ENCODE assay signal across 8 cellular contexts in the genomic region with DNA sequence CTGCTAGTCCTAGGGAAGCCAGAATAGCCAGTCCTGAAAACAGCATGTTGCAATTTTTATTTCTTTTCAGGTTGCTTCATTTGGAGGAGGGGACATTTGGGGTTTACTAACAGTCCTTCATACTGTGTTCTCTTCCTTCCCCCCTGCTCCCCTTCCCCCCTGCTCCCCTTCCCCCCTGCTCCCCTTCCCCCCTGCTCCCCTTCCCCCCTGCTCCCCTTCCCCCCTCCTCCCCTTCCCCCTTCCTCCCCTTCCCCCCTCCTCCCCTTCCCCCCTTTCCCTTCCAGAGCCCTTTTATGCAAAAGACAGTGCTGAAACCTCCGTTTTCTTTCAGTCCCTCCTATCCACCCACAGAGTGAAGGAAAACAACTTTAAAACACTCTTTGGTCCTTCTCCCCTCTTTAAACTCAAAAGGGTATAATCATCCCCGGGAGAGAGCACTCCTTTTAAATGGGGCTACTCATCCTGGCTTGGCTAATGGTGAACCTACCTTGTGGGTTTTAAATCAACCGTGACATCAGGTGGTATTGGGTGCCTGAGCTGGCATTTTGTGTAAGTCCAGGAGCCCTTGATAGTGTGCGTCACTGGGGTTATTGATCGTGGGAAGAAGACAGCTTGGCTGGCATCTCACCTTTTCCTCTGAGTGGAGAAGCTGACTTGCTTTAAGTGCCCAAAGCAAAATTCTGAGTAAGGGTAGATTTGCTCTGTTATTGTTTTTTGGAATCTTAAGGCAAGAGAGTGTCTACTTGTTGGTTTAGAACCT. TPM values are rescaled to one million over a fixed set of nuclear protein-coding genes. Genes with fewer than 3 reads are reported as not detected.
DNase-seq lines count a peak whose midpoint lies in the region; ATAC-seq and TF ChIP-seq lines count a peak whose summit lies in the region.

No MANE protein-coding gene starts in this region.

- peak overlapping the region; percentile 84 for H3K27ac ChIP-seq in CD4-positive, CD25-positive, alpha-beta regulatory T cell (ENCODE audit: insufficient read depth, low read length, poor library complexity, severe bottlenecking)
- peak overlapping the region; percentile 47 for H3K27ac ChIP-seq in fibroblast of lung (ENCODE audit: insufficient read depth, low read length)
- no peak overlapping the region for H3K27ac ChIP-seq in rectal smooth muscle tissue (ENCODE audit: low read depth, low read length)

- H3K9ac ChIP-seq in fibroblast of lung (ENCODE audit: insufficient read depth, low read length), result peak overlapping the region; percentile 73
- H3K9ac ChIP-seq in rectal smooth muscle tissue (ENCODE audit: low read length), result no peak overlapping the region

- intact Hi-C loops in activated CD8-positive, alpha-beta T cell treated with anti-CD3 and anti-CD28 coated beads for 36 hours (cut with micrococcal nuclease), result no loop called here

- peak overlapping the region; percentile 92 to 95 (median 95) for H3K27ac Mint-ChIP-seq in CD4-positive, CD25-positive, alpha-beta regulatory T cell
- peak overlapping the region; percentile 91 for H3K27ac Mint-ChIP-seq in activated CD8-positive, alpha-beta T cell treated with anti-CD3 and anti-CD28 coated beads for 36 hours

- H4K20me1 ChIP-seq in fibroblast of lung (ENCODE audit: control insufficient read depth, extremely low read depth, insufficient read depth, low read length), result peaks cover 9% of the 10 kb centered on the region

- no peak overlapping the region for H2AFZ ChIP-seq in fibroblast of lung (ENCODE audit: low read length)

- DNase-seq in CD4-positive, CD25-positive, alpha-beta regulatory T cell, result peak; percentile 16 to 43 (median 18)
- peak; percentile 49 for DNase-seq in NAMALWA (ENCODE audit: low spot score)
- peak; percentile 73 for DNase-seq in activated CD8-positive, alpha-beta T cell treated with anti-CD3 and anti-CD28 coated beads for 36 hours
- peak in 1 of 2 donors; percentile 57 for DNase-seq in fibroblast of lung (ENCODE audit: low read depth in 2 of 2)
- DNase-seq in NK-92 treated with Interleukin-12 subunit alpha and Interleukin-12 subunit beta, amount 100 ng/mL, for 24 hours (lab: John Stamatoyannopoulos, UW), result no peak

- peaks cover 58% of the 10 kb centered on the region for H3K4me1 ChIP-seq in CD4-positive, CD25-positive, alpha-beta regulatory T cell (ENCODE audit: control insufficient read depth, insufficient read depth, low read length, poor library complexity, severe bottlenecking)
- H3K4me1 ChIP-seq in fibroblast of lung (ENCODE audit: control insufficient read depth, extremely low read depth, insufficient read depth, low read length), result peaks cover 19% of the 10 kb centered on the region
- H3K4me1 ChIP-seq in rectal smooth muscle tissue (ENCODE audit: control insufficient read depth, insufficient read depth, low read length), result peaks cover 27% of the 10 kb centered on the region

- POLR2A ChIA-PET in activated CD8-positive, alpha-beta T cell treated with anti-CD3 and anti-CD28 coated beads for 36 hours (lab: Charles Lee), result interaction anchor here (0.9 to 1.9 kb wide), 9 partner anchors 9 to 119 kb away, joined by 3 to 12 read pairs (median 4); no protein-coding TSS in a partner anchor

- CTCF ChIA-PET in activated CD8-positive, alpha-beta T cell treated with anti-CD3 and anti-CD28 coated beads for 36 hours (lab: Charles Lee), result interaction anchor here (0.9 to 2.2 kb wide), 3 partner anchors 9 to 106 kb away, joined by 3 to 12 read pairs (median 6); no protein-coding TSS in a partner anchor

- TF ChIP-seq CTCF in activated CD8-positive, alpha-beta T cell treated with anti-CD3 and anti-CD28 coated beads for 36 hours (IDR thresholded peaks at IDR 0.05), result no peak
- TF ChIP-seq CTCF in fibroblast of lung (conservative IDR thresholded peaks at IDR 0.05 in 1 of 2, IDR thresholded peaks at IDR 0.05 in 1 of 2; ENCODE audit: low read depth in 1 of 2, low read length in 2 of 2), result no peak

- H3K27me3 Mint-ChIP-seq in CD4-positive, CD25-positive, alpha-beta regulatory T cell, result peaks cover 5% of the 10 kb centered on the region
- H3K27me3 Mint-ChIP-seq in activated CD8-positive, alpha-beta T cell treated with anti-CD3 and anti-CD28 coated beads for 36 hours, result no peaks in the 10 kb centered on the region

- peak overlapping the region; percentile 78 for H3K4me3 ChIP-seq in CD4-positive, CD25-positive, alpha-beta regulatory T cell (ENCODE audit: low read depth, low read length)
- H3K4me3 ChIP-seq in fibroblast of lung (replicated peaks in 1 of 4; ENCODE audit: control extremely low read depth in 1 of 4, insufficient read depth in 1 of 4, low read depth in 3 of 4, low read length in 4 of 4) (peak overlapping the region; percentile 42 to 94 (median 92)), rectal smooth muscle tissue (ENCODE audit: low read length) (peak overlapping the region; percentile 82)

- H3K9me3 Mint-ChIP-seq in CD4-positive, CD25-positive, alpha-beta regulatory T cell, result peaks cover 0 to 2% (median 0%) of the 10 kb centered on the region in 7 donors
- H3K9me3 Mint-ChIP-seq in activated CD8-positive, alpha-beta T cell treated with anti-CD3 and anti-CD28 coated beads for 36 hours, result no peaks in the 10 kb centered on the region

- H3K79me2 ChIP-seq in fibroblast of lung (ENCODE audit: control insufficient read depth, insufficient read depth, low read length), result peaks cover 73% of the 10 kb centered on the region

- H3K27me3 ChIP-seq in CD4-positive, CD25-positive, alpha-beta regulatory T cell (ENCODE audit: control insufficient read depth, insufficient read depth, low read length), result no peaks in the 10 kb centered on the region
- H3K27me3 ChIP-seq in fibroblast of lung (ENCODE audit: control insufficient read depth, insufficient read depth, low read length) (no peaks in the 10 kb centered on the region), rectal smooth muscle tissue (ENCODE audit: control insufficient read depth, insufficient read depth, low read length) (no peaks in the 10 kb centered on the region)

- no peaks in the 10 kb centered on the region for H3K36me3 ChIP-seq in CD4-positive, CD25-positive, alpha-beta regulatory T cell (ENCODE audit: control insufficient read depth, insufficient read depth, low read length)
- H3K36me3 ChIP-seq in fibroblast of lung (ENCODE audit: control insufficient read depth, insufficient read depth, low read length) (no peaks in the 10 kb centered on the region), rectal smooth muscle tissue (ENCODE audit: control insufficient read depth, insufficient read depth, low read length) (no peaks in the 10 kb centered on the region)

- H3K36me3 Mint-ChIP-seq in CD4-positive, CD25-positive, alpha-beta regulatory T cell, result no peaks in the 10 kb centered on the region
- H3K36me3 Mint-ChIP-seq in activated CD8-positive, alpha-beta T cell treated with anti-CD3 and anti-CD28 coated beads for 36 hours (ENCODE audit: low read depth), result peaks cover 31% of the 10 kb centered on the region

- no peaks in the 10 kb centered on the region for H3K9me3 ChIP-seq in CD4-positive, CD25-positive, alpha-beta regulatory T cell (ENCODE audit: control insufficient read depth in 2 of 2, low read length in 2 of 2)
- no peaks in the 10 kb centered on the region for H3K9me3 ChIP-seq in fibroblast of lung (ENCODE audit: control insufficient read depth, insufficient read depth, low read depth, low read length)

- peak overlapping the region; percentile 88 for H3K4me2 ChIP-seq in fibroblast of lung (ENCODE audit: extremely low read depth, insufficient read depth, low read length)

- no peak for ATAC-seq in CD4-positive, CD25-positive, alpha-beta regulatory T cell (ENCODE audit: low read depth in 2 of 2)
- ATAC-seq in activated CD8-positive, alpha-beta T cell treated with anti-CD3 and anti-CD28 coated beads for 36 hours, result peak; percentile 4
- ATAC-seq in HG03196 (IDR thresholded peaks at IDR 0.05; ENCODE audit: unreplicated experiment) (no peak), HG03432 (IDR thresholded peaks at IDR 0.05; ENCODE audit: unreplicated experiment) (no peak)

- H3K4me3 Mint-ChIP-seq in CD4-positive, CD25-positive, alpha-beta regulatory T cell, result peak overlapping the region; percentile 95 to 98 (median 97)
- peak overlapping the region; percentile 92 for H3K4me3 Mint-ChIP-seq in activated CD8-positive, alpha-beta T cell treated with anti-CD3 and anti-CD28 coated beads for 36 hours

- H3K4me1 Mint-ChIP-seq in CD4-positive, CD25-positive, alpha-beta regulatory T cell, result peaks cover 35 to 74% (median 61%) of the 10 kb centered on the region in 4 donors
- H3K4me1 Mint-ChIP-seq in activated CD8-positive, alpha-beta T cell treated with anti-CD3 and anti-CD28 coated beads for 36 hours (ENCODE audit: low read depth), result peaks cover 63% of the 10 kb centered on the region

RNA-seq across cellular contexts. Expression of gene LARP1, which starts 2.6 kb away (rescaled TPM):
- total RNA-seq in CD4-positive, CD25-positive, alpha-beta regulatory T cell, result 122 TPM
- polyA plus RNA-seq in CD4-positive, CD25-positive, alpha-beta regulatory T cell, result 10 to 100 TPM in 2 of 4 donors, 1 to 10 TPM in 2; 8.0 to 10.8 (median 10.0) TPM
- 100 to 1,000 TPM; 214 to 218 TPM for total RNA-seq in activated CD8-positive, alpha-beta T cell treated with anti-CD3 and anti-CD28 coated beads for 36 hours
- total RNA-seq in fibroblast of lung, result 32.4 and 51.0 TPM in 2 replicates
- 81.3 and 115 TPM in 2 replicates for polyA plus RNA-seq in fibroblast of lung
- polyA plus RNA-seq in fibroblast of lung (2012), result 76.2 and 79.9 TPM in 2 replicates
- polyA minus RNA-seq in fibroblast of lung (ENCODE audit: low replicate concordance), result 154 and 232 TPM in 2 replicates
